In the genomic region with DNA sequence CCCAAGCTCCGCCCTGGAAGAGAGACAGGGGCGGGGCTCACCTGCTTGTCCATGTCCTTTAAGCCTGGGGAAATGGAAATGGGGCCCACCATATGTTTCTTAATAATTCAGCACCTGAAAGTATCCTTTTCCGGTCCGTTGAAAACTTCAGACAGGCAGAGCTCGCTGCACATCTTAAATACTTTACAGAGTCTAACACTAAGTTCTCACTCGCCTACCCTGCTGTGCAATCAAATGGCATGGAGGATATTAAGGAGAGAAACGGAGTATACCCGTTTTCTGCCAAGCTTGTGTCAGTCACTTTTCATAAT, we compare ENCODE assay signal across 8 cellular contexts. TPM values are rescaled to one million over a fixed set of nuclear protein-coding genes. Genes with fewer than 3 reads are reported as not detected.
A peak's percentile ranks its signal among the peaks of the same experiment; 100 is the strongest.
DNase-seq lines count a peak whose midpoint lies in the region; ATAC-seq lines count a peak whose summit lies in the region.

No MANE protein-coding gene starts in this region.

- no peak for DNase-seq in activated CD4-positive, alpha-beta T cell treated with anti-CD3 and anti-CD28 coated beads for 36 hours
- no peak for DNase-seq in activated CD4-positive, alpha-beta T cell treated with anti-CD3 and anti-CD28 coated beads, Interleukin-2, amount 50 U/mL, for 4 hours
- no peak for DNase-seq in activated T-helper 2 cell treated with anti-CD3 and anti-CD28 coated beads, Interferon-gamma antibody, Interleukin-2, Interleukin-4, amounts not matched to agents 10 μg/mL and 5 μg/mL and 100 μg/mL, durations not matched to agents 14 hours and 24 hours and 36 hours (ENCODE audit: low spot score)
- no peak for DNase-seq in immature natural killer cell
- DNase-seq in substantia nigra (lab: John Stamatoyannopoulos, UW), result no peak
- no peak for DNase-seq in SW 1271 (lab: John Stamatoyannopoulos, UW)
- DNase-seq in stimulated activated naive CD4-positive, alpha-beta T cell treated with Interleukin-2 at 50 U/mL for 16 hours (lab: John Stamatoyannopoulos, UW), result no peak

- ATAC-seq in activated CD4-positive, alpha-beta T cell treated with anti-CD3 and anti-CD28 coated beads for 36 hours, result no peak
- no peak for ATAC-seq in GM18519 (IDR thresholded peaks at IDR 0.05; ENCODE audit: low FRiP score, unreplicated experiment)

- H3K27me3 Mint-ChIP-seq in activated CD4-positive, alpha-beta T cell treated with anti-CD3 and anti-CD28 coated beads for 36 hours, result no peaks in the 10 kb centered on the region
- no peaks in the 10 kb centered on the region for H3K27me3 Mint-ChIP-seq in activated T-helper 2 cell treated with anti-CD3 and anti-CD28 coated beads, Interferon-gamma antibody, Interleukin-2, Interleukin-4, amounts not matched to agents 10 μg/mL and 5 μg/mL and 100 μg/mL, durations not matched to agents 14 hours and 24 hours and 36 hours (ENCODE audit: low read depth)
- peaks cover 13 to 24% (median 19%) of the 10 kb centered on the region in 3 donors for H3K27me3 Mint-ChIP-seq in immature natural killer cell (ENCODE audit: low read depth in 3 of 3)

- peaks cover 44% of the 10 kb centered on the region for H3K4me1 Mint-ChIP-seq in activated CD4-positive, alpha-beta T cell treated with anti-CD3 and anti-CD28 coated beads for 36 hours
- peaks cover 34% of the 10 kb centered on the region for H3K4me1 Mint-ChIP-seq in activated T-helper 2 cell treated with anti-CD3 and anti-CD28 coated beads, Interferon-gamma antibody, Interleukin-2, Interleukin-4, amounts not matched to agents 10 μg/mL and 5 μg/mL and 100 μg/mL, durations not matched to agents 14 hours and 24 hours and 36 hours (ENCODE audit: low read depth)
- peaks cover 33 to 49% of the 10 kb centered on the region in 2 donors for H3K4me1 Mint-ChIP-seq in immature natural killer cell

- no peaks in the 10 kb centered on the region for H3K9me3 Mint-ChIP-seq in activated CD4-positive, alpha-beta T cell treated with anti-CD3 and anti-CD28 coated beads for 36 hours (ENCODE audit: low read depth)
- no peaks in the 10 kb centered on the region for H3K9me3 Mint-ChIP-seq in activated T-helper 2 cell treated with anti-CD3 and anti-CD28 coated beads, Interferon-gamma antibody, Interleukin-2, Interleukin-4, amounts not matched to agents 10 μg/mL and 5 μg/mL and 100 μg/mL, durations not matched to agents 14 hours and 24 hours and 36 hours
- no peaks in the 10 kb centered on the region for H3K9me3 Mint-ChIP-seq in immature natural killer cell

- H3K27ac Mint-ChIP-seq in activated CD4-positive, alpha-beta T cell treated with anti-CD3 and anti-CD28 coated beads for 36 hours, result peak overlapping the region; percentile 72
- H3K27ac Mint-ChIP-seq in activated T-helper 2 cell treated with anti-CD3 and anti-CD28 coated beads, Interferon-gamma antibody, Interleukin-2, Interleukin-4, amounts not matched to agents 10 μg/mL and 5 μg/mL and 100 μg/mL, durations not matched to agents 14 hours and 24 hours and 36 hours, result peak overlapping the region; percentile 60
- H3K27ac Mint-ChIP-seq in immature natural killer cell, result peak overlapping the region; percentile 65 to 99 (median 86)

- intact Hi-C loops in activated CD4-positive, alpha-beta T cell treated with anti-CD3 and anti-CD28 coated beads for 36 hours (cut with DNase I, micrococcal nuclease), result loop anchor here (1.0 to 10.0 kb wide), 19 partner anchors 38 to 1581 kb away; a partner anchor contains a TSS
- intact Hi-C loops in activated T-helper 2 cell treated with anti-CD3 and anti-CD28 coated beads, Interferon-gamma antibody, Interleukin-2, Interleukin-4, amounts not matched to agents 10 μg/mL and 5 μg/mL and 100 μg/mL, durations not matched to agents 14 hours and 24 hours and 36 hours (cut with micrococcal nuclease), result loop anchor here (2.0 to 10.0 kb wide), 4 partner anchors 38 to 331 kb away; a partner anchor contains a TSS

- peak overlapping the region; percentile 94 for H3K4me3 Mint-ChIP-seq in activated CD4-positive, alpha-beta T cell treated with anti-CD3 and anti-CD28 coated beads for 36 hours
- peak overlapping the region; percentile 74 for H3K4me3 Mint-ChIP-seq in activated T-helper 2 cell treated with anti-CD3 and anti-CD28 coated beads, Interferon-gamma antibody, Interleukin-2, Interleukin-4, amounts not matched to agents 10 μg/mL and 5 μg/mL and 100 μg/mL, durations not matched to agents 14 hours and 24 hours and 36 hours (ENCODE audit: low read depth)
- H3K4me3 Mint-ChIP-seq in immature natural killer cell, result peak overlapping the region; percentile 90 to 97 (median 96)

- CTCF ChIA-PET in activated CD4-positive, alpha-beta T cell treated with anti-CD3 and anti-CD28 coated beads for 36 hours (lab: Charles Lee), result interaction anchor here (1.1 to 3.4 kb wide), 3 partner anchors 38 to 320 kb away, joined by 4 to 11 read pairs (median 9); a partner anchor contains a TSS

- POLR2A ChIA-PET in activated CD4-positive, alpha-beta T cell treated with anti-CD3 and anti-CD28 coated beads for 36 hours (lab: Charles Lee), result interaction anchor here (0.5 to 3.7 kb wide), 7 partner anchors 38 to 660 kb away, joined by 3 to 10 read pairs (median 3); a partner anchor contains a TSS

- peak overlapping the region; percentile 84 for H3K27ac ChIP-seq in substantia nigra (ENCODE audit: low read depth, low read length, poor library complexity, severe bottlenecking)

- H3K36me3 Mint-ChIP-seq in activated CD4-positive, alpha-beta T cell treated with anti-CD3 and anti-CD28 coated beads for 36 hours (ENCODE audit: low read depth), result peaks cover 33% of the 10 kb centered on the region
- peaks cover 38% of the 10 kb centered on the region for H3K36me3 Mint-ChIP-seq in activated T-helper 2 cell treated with anti-CD3 and anti-CD28 coated beads, Interferon-gamma antibody, Interleukin-2, Interleukin-4, amounts not matched to agents 10 μg/mL and 5 μg/mL and 100 μg/mL, durations not matched to agents 14 hours and 24 hours and 36 hours (ENCODE audit: low read depth)
- H3K36me3 Mint-ChIP-seq in immature natural killer cell, result peaks cover 4 to 5% (median 4%) of the 10 kb centered on the region in 3 donors

RNA-seq across cellular contexts. Expression of a gene that starts 0.5 kb away (rescaled TPM):
- 10 to 100 TPM; 22.6 to 25.3 TPM for total RNA-seq in activated CD4-positive, alpha-beta T cell treated with anti-CD3 and anti-CD28 coated beads for 36 hours
- total RNA-seq in activated T-helper 2 cell treated with anti-CD3 and anti-CD28 coated beads, Interferon-gamma antibody, Interleukin-2, Interleukin-4, amounts not matched to agents 10 μg/mL and 5 μg/mL and 100 μg/mL, durations not matched to agents 14 hours and 24 hours and 36 hours, result 36.0 and 38.1 TPM in 2 replicates
- 10 to 100 TPM in 1 of 3 donors, 1 to 10 TPM in 2; 4.6 to 15.5 (median 4.8) TPM for polyA plus RNA-seq in immature natural killer cell

RNA-seq across cellular contexts. Expression of a gene that starts 37.8 kb away (rescaled TPM):
- 10 to 100 TPM; 51.0 to 57.9 TPM for total RNA-seq in activated CD4-positive, alpha-beta T cell treated with anti-CD3 and anti-CD28 coated beads for 36 hours
- total RNA-seq in activated T-helper 2 cell treated with anti-CD3 and anti-CD28 coated beads, Interferon-gamma antibody, Interleukin-2, Interleukin-4, amounts not matched to agents 10 μg/mL and 5 μg/mL and 100 μg/mL, durations not matched to agents 14 hours and 24 hours and 36 hours, result 36.2 and 38.9 TPM in 2 replicates
- 1 to 10 TPM in 1 of 3 donors, under 1 TPM in 2; 0.46 to 1.2 (median 0.58) TPM for polyA plus RNA-seq in immature natural killer cell

RNA-seq across cellular contexts. Expression of a gene that starts 37.9 kb away (rescaled TPM):
- total RNA-seq in activated CD4-positive, alpha-beta T cell treated with anti-CD3 and anti-CD28 coated beads for 36 hours, result 100 to 1,000 TPM in 1 of 2 experiments, 10 to 100 TPM in 1; 88.9 to 103 TPM
- 96.6 and 98.1 TPM in 2 replicates for total RNA-seq in activated T-helper 2 cell treated with anti-CD3 and anti-CD28 coated beads, Interferon-gamma antibody, Interleukin-2, Interleukin-4, amounts not matched to agents 10 μg/mL and 5 μg/mL and 100 μg/mL, durations not matched to agents 14 hours and 24 hours and 36 hours
- 10 to 100 TPM; 34.3 to 56.6 (median 42.0) TPM for polyA plus RNA-seq in immature natural killer cell
